Comparison of ENCODE assay signal across 22 cellular contexts in the genomic region with DNA sequence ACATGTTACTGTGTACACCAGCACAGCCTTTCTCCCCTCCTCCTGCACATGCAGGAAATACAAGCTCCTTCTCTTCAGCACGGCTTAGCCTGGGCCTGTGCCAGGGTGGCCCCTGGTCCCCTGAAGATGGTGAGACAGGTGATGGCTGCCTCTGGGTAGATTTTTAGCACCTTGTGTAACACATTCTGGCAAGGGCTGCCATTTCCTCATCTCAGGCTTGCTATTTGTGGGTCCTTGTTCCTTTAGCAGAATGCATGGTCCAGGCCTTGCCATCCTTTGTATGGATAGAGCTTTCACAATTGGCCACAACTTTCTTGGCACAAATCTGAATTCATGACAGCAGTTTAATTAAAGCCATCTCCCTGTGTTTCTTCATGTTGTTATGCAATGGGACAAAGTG.
DNase-seq lines count a peak whose midpoint lies in the region; ATAC-seq and TF ChIP-seq lines count a peak whose summit lies in the region.
"Had no signal": no experiment of that assay in that cellular context is flagged by ENCODE, and none has a peak within 500 bp of the region (broad histone marks: within the 10 kb centered on the region; RNA-seq: fewer than 3 reads in every experiment).

No MANE protein-coding gene starts in this region.

- TF ChIP-seq CTCF in osteocyte (IDR thresholded peaks at IDR 0.05): no peak

- peaks cover 20% of the 10 kb centered on the region for H3K4me1 Mint-ChIP-seq in osteocyte (ENCODE audit: unreplicated experiment)
- H3K4me1 Mint-ChIP-seq: B cell had no signal

- no peaks in the 10 kb centered on the region for H3K36me3 Mint-ChIP-seq in osteocyte (ENCODE audit: unreplicated experiment)

- no peaks in the 10 kb centered on the region for H3K27me3 Mint-ChIP-seq in osteocyte (ENCODE audit: unreplicated experiment)

- DNase-seq in AML-193 (lab: John Stamatoyannopoulos, UW) (peak; percentile 21 to 27), GM04503 (ENCODE audit: low read depth) (peak; percentile 15), epidermal melanocyte (ENCODE audit: insufficient read length, low spot score) (peak; percentile 40), osteocyte (ENCODE audit: extremely low spot score, unreplicated experiment) (peak; percentile 49), caudate nucleus (lab: John Stamatoyannopoulos, UW) (no peak), NCI-H2227 (lab: John Stamatoyannopoulos, UW; ENCODE audit: unreplicated experiment) (no peak)
- DNase-seq: ACHN, COR-L47, DMS 273 treated with DMSO at 0.1 percent for 48 hours, GDM1, Kasumi-1, MG63, NCI-H1048, NCI-H1436, NCI-H2029, NCI-H526 had no signal

- no peak overlapping the region for H3K4me3 Mint-ChIP-seq in osteocyte (ENCODE audit: unreplicated experiment)
- H3K4me3 Mint-ChIP-seq: B cell, GM23338 had no signal

- H3K27ac Mint-ChIP-seq in osteocyte (ENCODE audit: unreplicated experiment): no peak overlapping the region
- H3K27ac Mint-ChIP-seq: B cell, GM23338 had no signal

- no peak for ATAC-seq in GM18519 (IDR thresholded peaks at IDR 0.05; ENCODE audit: low FRiP score, unreplicated experiment)
- ATAC-seq: GM12878, GM23338, HCT116, Right ventricle myocardium inferior had no signal

- no peak overlapping the region for H3K27ac ChIP-seq in caudate nucleus (ENCODE audit: low read depth, low read length)

- peaks cover 5% of the 10 kb centered on the region for H3K9me3 Mint-ChIP-seq in osteocyte (ENCODE audit: unreplicated experiment)

Comparison
In these comparisons a context has a peak if more than half of its experiments do, and no peak if none do; other contexts are left out.
1. DNase-seq: peak in AML-193 (2 of 2), GM04503 (single experiment), epidermal melanocyte (single experiment) and osteocyte (single experiment); none in caudate nucleus (0 of 61) and NCI-H2227 (single experiment).